ENCODE assay signal across 8 cellular contexts in the genomic region with DNA sequence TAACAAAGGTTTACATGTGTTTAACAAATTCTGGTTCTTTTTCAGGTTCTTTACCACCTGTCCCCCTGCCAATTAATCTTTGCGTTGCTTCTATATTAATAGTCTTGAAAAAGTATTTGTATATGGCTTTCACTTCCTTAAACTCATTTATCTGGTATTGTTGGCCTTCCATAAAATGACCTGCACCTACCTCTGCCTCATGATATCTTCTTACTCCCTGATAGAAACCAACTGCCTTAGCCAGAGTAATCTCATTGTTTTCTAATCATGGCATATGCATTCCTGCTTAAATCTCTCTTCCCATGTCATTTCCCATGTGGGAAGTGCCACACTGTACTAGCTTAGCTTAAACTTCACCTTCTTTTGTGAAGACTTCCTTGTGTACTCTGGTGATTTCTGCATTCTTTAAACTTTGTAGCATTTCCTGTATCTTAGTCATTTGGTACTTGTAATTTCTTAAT. TPM values are rescaled to one million over a fixed set of nuclear protein-coding genes. Genes with fewer than 3 reads are reported as not detected.
DNase-seq lines count a peak whose midpoint lies in the region; ATAC-seq and TF ChIP-seq lines count a peak whose summit lies in the region.

No MANE protein-coding gene starts in this region.

- H3K27me3 ChIP-seq in PC-3 (ENCODE audit: low read length): no peaks in the 10 kb centered on the region

- peak overlapping the region; percentile 42 for H3K4me2 ChIP-seq in PC-3 (ENCODE audit: low read length)

- intact Hi-C loops in activated CD4-positive, alpha-beta T cell treated with anti-CD3 and anti-CD28 coated beads, Interleukin-2, amount 10 ng/mL, durations not matched to agents 24 days and 14 days (cut with micrococcal nuclease): loop anchor here (2.0 kb wide), 1 partner anchor 20 kb away; no protein-coding TSS in a partner anchor
- intact Hi-C loops in PC-3 (cut with micrococcal nuclease): no loop called here

- no peak overlapping the region for H2AFZ ChIP-seq in PC-3 (ENCODE audit: low read length)

- no peaks in the 10 kb centered on the region for H3K9me3 Mint-ChIP-seq in activated CD4-positive, alpha-beta T cell treated with anti-CD3 and anti-CD28 coated beads, Interleukin-2, amount 10 ng/mL, durations not matched to agents 24 days and 14 days
- no peaks in the 10 kb centered on the region for H3K9me3 Mint-ChIP-seq in nephron progenitor cell

- H3K9me3 ChIP-seq in PC-3 (ENCODE audit: low read length): no peaks in the 10 kb centered on the region

- POLR2A ChIA-PET in PC-3 (lab: Charles Lee; ENCODE audit: unreplicated experiment): no interaction called here

- H3K4me1 ChIP-seq in PC-3 (ENCODE audit: insufficient read depth, low read length): peaks cover 24% of the 10 kb centered on the region

- H3K27ac ChIP-seq in PC-3 (ENCODE audit: low read length): peak overlapping the region; percentile 24; the same call in 1 of the 2 replicates

- H3K9ac ChIP-seq in PC-3 (ENCODE audit: low read length): no peak overlapping the region

- DNase-seq in activated CD4-positive, alpha-beta T cell treated with anti-CD3 and anti-CD28 coated beads, Interleukin-2, amount 10 ng/mL, durations not matched to agents 24 days and 14 days: no peak
- no peak for DNase-seq in activated CD4-positive, alpha-beta T cell treated with anti-CD3 and anti-CD28 coated beads for 4 hours
- peak; percentile 53 for DNase-seq in PC-3
- DNase-seq in nephron progenitor cell: no peak
- DNase-seq in NCI-H187 (lab: John Stamatoyannopoulos, UW): no peak
- no peak for DNase-seq in Ammon's horn (ENCODE audit: low spot score)
- no peak for DNase-seq in HuH-7 (ENCODE audit: low spot score)

- ATAC-seq in HG02759 (IDR thresholded peaks at IDR 0.05; ENCODE audit: unreplicated experiment): peak; percentile 57
- peak; percentile 91 for ATAC-seq in PC-3

- H3F3A ChIP-seq in PC-3 (ENCODE audit: low read length, unreplicated experiment): no peaks in the 10 kb centered on the region

- H3K36me3 ChIP-seq in PC-3 (ENCODE audit: low read depth, low read length): 0 out of 2 replicates have a peak, but pooled peaks cover 3% of the 10 kb centered on the region

- TF ChIP-seq CTCF in PC-3 (conservative IDR thresholded peaks at IDR 0.05; ENCODE audit: low read depth, low read length): no peak
- TF ChIP-seq CTCF in nephron progenitor cell (IDR thresholded peaks at IDR 0.05): no peak

- H4K20me1 ChIP-seq in PC-3 (ENCODE audit: low read length): peaks cover 42% of the 10 kb centered on the region; the same call in 1 of the 2 replicates

- H3K27me3 Mint-ChIP-seq in activated CD4-positive, alpha-beta T cell treated with anti-CD3 and anti-CD28 coated beads, Interleukin-2, amount 10 ng/mL, durations not matched to agents 24 days and 14 days: no peaks in the 10 kb centered on the region
- no peaks in the 10 kb centered on the region for H3K27me3 Mint-ChIP-seq in nephron progenitor cell (ENCODE audit: low read depth, poor library complexity)

- H3K4me3 ChIP-seq in PC-3 (ENCODE audit: low read length): no peak overlapping the region

- H3K9me2 ChIP-seq in PC-3 (replicated peaks; ENCODE audit: low read length): no peaks in the 10 kb centered on the region

- no TSS peak for BruUV-seq in PC-3 (replicated peaks; lab: Mats Ljungman, UMichigan)

- H3K79me2 ChIP-seq in PC-3 (ENCODE audit: low read length): peaks cover 100% of the 10 kb centered on the region

- CTCF ChIA-PET in PC-3 (lab: Charles Lee): no interaction called here

- H3K4me1 Mint-ChIP-seq in activated CD4-positive, alpha-beta T cell treated with anti-CD3 and anti-CD28 coated beads, Interleukin-2, amount 10 ng/mL, durations not matched to agents 24 days and 14 days: peaks cover 50% of the 10 kb centered on the region
- peaks cover 16% of the 10 kb centered on the region for H3K4me1 Mint-ChIP-seq in nephron progenitor cell

- H3K36me3 Mint-ChIP-seq in activated CD4-positive, alpha-beta T cell treated with anti-CD3 and anti-CD28 coated beads, Interleukin-2, amount 10 ng/mL, durations not matched to agents 24 days and 14 days (ENCODE audit: low read depth): peaks cover 19% of the 10 kb centered on the region
- H3K36me3 Mint-ChIP-seq in nephron progenitor cell (ENCODE audit: low read depth): peaks cover 4% of the 10 kb centered on the region

- H3K4me3 Mint-ChIP-seq in activated CD4-positive, alpha-beta T cell treated with anti-CD3 and anti-CD28 coated beads, Interleukin-2, amount 10 ng/mL, durations not matched to agents 24 days and 14 days: peak overlapping the region; percentile 52
- H3K4me3 Mint-ChIP-seq in nephron progenitor cell: no peak overlapping the region

- H3K27ac Mint-ChIP-seq in activated CD4-positive, alpha-beta T cell treated with anti-CD3 and anti-CD28 coated beads, Interleukin-2, amount 10 ng/mL, durations not matched to agents 24 days and 14 days: peak overlapping the region; percentile 14
- H3K27ac Mint-ChIP-seq in nephron progenitor cell: peak overlapping the region; percentile 5

RNA-seq across cellular contexts. Expression of a gene that starts 8.7 kb away (rescaled TPM):
- 78.4 and 79.8 TPM in 2 replicates for total RNA-seq in activated CD4-positive, alpha-beta T cell treated with anti-CD3 and anti-CD28 coated beads, Interleukin-2, amount 10 ng/mL, durations not matched to agents 24 days and 14 days
- total RNA-seq in PC-3 (2014; rRNA removed): 25.5 and 38.4 TPM in 2 replicates
